Comparison of ENCODE assay signal across 8 cellular contexts in genomic region chr10:93006435-93007039, GRCh38.
DNase-seq lines count a peak whose midpoint lies in the region; ATAC-seq and TF ChIP-seq lines count a peak whose summit lies in the region.

No MANE protein-coding gene starts in this region.

- TF ChIP-seq CTCF in WERI-Rb-1 (IDR thresholded peaks at IDR 0.05; ENCODE audit: low read depth, low read length) = peak; percentile 49

- peak; percentile 76 for TF ChIP-seq RAD21 in Ishikawa (IDR thresholded peaks at IDR 0.05; ENCODE audit: low read depth)

- no peak overlapping the region for H3K27ac ChIP-seq in WERI-Rb-1

- H3K27me3 ChIP-seq in WERI-Rb-1 (ENCODE audit: insufficient read depth, low read depth, severe bottlenecking) = no peaks in the 10 kb centered on the region

- ATAC-seq in HG03108 (IDR thresholded peaks at IDR 0.05; ENCODE audit: unreplicated experiment) (no peak), GM21526 (IDR thresholded peaks at IDR 0.05; ENCODE audit: low FRiP score, unreplicated experiment) (no peak), GM21723 (IDR thresholded peaks at IDR 0.05; ENCODE audit: unreplicated experiment) (no peak)

- H3K36me3 ChIP-seq in WERI-Rb-1 = no peaks in the 10 kb centered on the region

- TF ChIP-seq EP300 in Ishikawa (IDR thresholded peaks at IDR 0.05; ENCODE audit: borderline replicate concordance) = no peak

- DNase-seq in DMS53 (lab: John Stamatoyannopoulos, UW) (peak; percentile 64), WERI-Rb-1 (no peak), iris pigment epithelial cell (ENCODE audit: low read depth) (peak; percentile 72), GM19240 (ENCODE audit: insufficient read length, low spot score) (no peak)

- no peaks in the 10 kb centered on the region for H3K9me3 ChIP-seq in WERI-Rb-1 (ENCODE audit: severe bottlenecking)

- H3K4me3 ChIP-seq in WERI-Rb-1 (ENCODE audit: low read depth, low read length) = no peak overlapping the region

TF ChIP-seq in Ishikawa, 13 proteins besides CTCF, POLR2A, EP300 and RAD21:
- no peak for TF ChIP-seq TEAD4 (IDR thresholded peaks at IDR 0.05)
- 0 out of 2 replicates have a peak, but pooled peaks have one; percentile 21 for TF ChIP-seq FOXM1 (IDR thresholded peaks at IDR 0.05; ENCODE audit: borderline replicate concordance, low read depth)

Comparison
In these comparisons a context has a peak if more than half of its experiments do, and no peak if none do; other contexts are left out.
1. DNase-seq: peak in DMS53 (single experiment) and iris pigment epithelial cell (single experiment); none in WERI-Rb-1 (single experiment) and GM19240 (single experiment).